Comparison of ENCODE assay signal across 29 cellular contexts in the genomic region with DNA sequence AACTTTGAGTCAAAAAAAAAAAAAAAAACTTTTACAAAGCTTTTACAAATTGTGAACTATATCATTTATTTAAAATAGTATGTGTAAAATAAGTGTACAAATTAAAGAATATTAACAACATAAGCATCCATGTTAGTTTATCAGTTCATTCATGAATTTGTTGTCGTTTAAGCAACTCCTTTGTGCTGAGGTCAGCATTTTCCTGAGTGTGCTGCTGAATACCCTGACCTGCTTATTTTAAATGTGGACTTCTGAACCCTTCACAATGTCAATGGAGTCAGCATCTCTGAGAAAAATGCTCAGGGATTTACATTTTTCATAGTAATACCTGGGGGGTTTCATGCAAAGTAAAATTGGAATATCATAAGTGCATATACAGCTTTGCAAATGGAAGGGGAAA.
"Had no signal": no experiment of that assay in that cellular context is flagged by ENCODE, and none has a peak within 500 bp of the region (broad histone marks: within the 10 kb centered on the region; RNA-seq: fewer than 3 reads in every experiment).

No MANE protein-coding gene starts in this region.

- ATAC-seq: activated CD8-positive, alpha-beta T cell treated with anti-CD3 and anti-CD28 coated beads for 36 hours; Panc1 had no signal

- H3K27me3 Mint-ChIP-seq: activated CD8-positive, alpha-beta T cell treated with anti-CD3 and anti-CD28 coated beads for 36 hours; activated naive CD4-positive, alpha-beta T cell treated with anti-CD3 and anti-CD28 coated beads, Interleukin-2, amount 50 U/mL, for 24 hours had no signal

- H3K4me3 ChIP-seq: ascending aorta, cardiac muscle cell, SJSA1 had no signal

- H3K4me1 Mint-ChIP-seq: activated naive CD4-positive, alpha-beta T cell treated with anti-CD3 and anti-CD28 coated beads, Interleukin-2, amount 50 U/mL, for 24 hours; activated naive CD8-positive, alpha-beta T cell treated with anti-CD3 and anti-CD28 coated beads, Interleukin-2, amount 10 ng/mL, durations not matched to agents 7 days and 5 days; central memory CD8-positive, alpha-beta T cell had no signal

- H3K36me3 Mint-ChIP-seq: activated naive CD4-positive, alpha-beta T cell treated with anti-CD3 and anti-CD28 coated beads, Interleukin-2, amount 50 U/mL, for 24 hours; activated naive CD8-positive, alpha-beta T cell treated with anti-CD3 and anti-CD28 coated beads, Interleukin-2, amount 10 ng/mL, durations not matched to agents 7 days and 5 days had no signal

- H3K27me3 ChIP-seq: ascending aorta, cardiac muscle cell, SJSA1 had no signal

- H3K9ac ChIP-seq: SK-N-SH had no signal

- H3K27ac Mint-ChIP-seq: activated CD4-positive, alpha-beta T cell treated with anti-CD3 and anti-CD28 coated beads, Interleukin-2, amount 10 ng/mL, durations not matched to agents 24 days and 14 days; activated CD8-positive, alpha-beta T cell treated with anti-CD3 and anti-CD28 coated beads for 36 hours; activated naive CD4-positive, alpha-beta T cell treated with anti-CD3 and anti-CD28 coated beads, Interleukin-2, amount 50 U/mL, for 24 hours; activated naive CD8-positive, alpha-beta T cell treated with anti-CD3 and anti-CD28 coated beads, Interleukin-2, amount 10 ng/mL, durations not matched to agents 7 days and 5 days; activated T-helper 2 cell treated with anti-CD3 and anti-CD28 coated beads, Interferon-gamma antibody, Interleukin-2, Interleukin-4, amounts not matched to agents 10 μg/mL and 5 μg/mL and 100 μg/mL, durations not matched to agents 14 hours and 24 hours and 36 hours; T-helper 1 cell treated with Interleukin-12 subunit alpha and Interleukin-12 subunit beta and Interleukin-4 antibody, amounts not matched to agents 30 μg/mL and 1 μg/mL, for 36 hours; T-helper 2 cell treated with Interferon-gamma antibody and Interleukin-4, amounts not matched to agents 5 μg/mL and 100 μg/mL, for 36 hours had no signal

- DNase-seq: activated CD4-positive, alpha-beta T cell treated with anti-CD3 and anti-CD28 coated beads, Interleukin-2, amount 10 ng/mL, durations not matched to agents 24 days and 14 days; activated CD4-positive, alpha-beta T cell treated with anti-CD3 and anti-CD28 coated beads, Interleukin-2, amount 50 U/mL, for 4 hours; activated CD8-positive, alpha-beta T cell treated with anti-CD3 and anti-CD28 coated beads for 36 hours; activated gamma-delta T cell; activated naive CD4-positive, alpha-beta T cell treated with Interleukin-2 at 50 U/mL for 16 hours; activated naive CD8-positive, alpha-beta T cell treated with anti-CD3 and anti-CD28 coated beads, Interleukin-2, amount 10 ng/mL, durations not matched to agents 7 days and 5 days; activated T-cell treated with anti-CD3 and anti-CD28 coated beads, Interleukin-2, amount 50 U/mL, for 1 hour; amygdala; NCI-H1048; NCI-H1105 treated with DMSO at 0.1 percent for 48 hours; NCI-H1436; NCI-H1694; NCI-H1930; NCI-H2081 treated with DMSO at 0.1 percent for 48 hours; NCI-H226; NCI-H446 treated with DMSO at 0.1 percent for 48 hours; NCI-H524; NCI-H69; SHP77 treated with DMSO at 0.1 percent for 48 hours; SK-N-SH had no signal

- H3K27ac ChIP-seq: ascending aorta, cardiac muscle cell, SJSA1 had no signal

- H3K4me3 Mint-ChIP-seq: activated CD4-positive, alpha-beta T cell treated with anti-CD3 and anti-CD28 coated beads, Interleukin-2, amount 10 ng/mL, durations not matched to agents 24 days and 14 days; activated CD8-positive, alpha-beta T cell treated with anti-CD3 and anti-CD28 coated beads for 36 hours; activated naive CD4-positive, alpha-beta T cell treated with anti-CD3 and anti-CD28 coated beads, Interleukin-2, amount 50 U/mL, for 24 hours; activated naive CD8-positive, alpha-beta T cell treated with anti-CD3 and anti-CD28 coated beads, Interleukin-2, amount 10 ng/mL, durations not matched to agents 7 days and 5 days; central memory CD8-positive, alpha-beta T cell; T-helper 1 cell treated with Interleukin-12 subunit alpha and Interleukin-12 subunit beta and Interleukin-4 antibody, amounts not matched to agents 30 μg/mL and 1 μg/mL, for 36 hours; T-helper 2 cell treated with Interferon-gamma antibody and Interleukin-4, amounts not matched to agents 5 μg/mL and 100 μg/mL, for 36 hours had no signal

- H3K4me1 ChIP-seq: ascending aorta had no signal

- H3K9me3 Mint-ChIP-seq: activated CD4-positive, alpha-beta T cell treated with anti-CD3 and anti-CD28 coated beads, Interleukin-2, amount 10 ng/mL, durations not matched to agents 24 days and 14 days; activated CD8-positive, alpha-beta T cell treated with anti-CD3 and anti-CD28 coated beads for 36 hours; activated naive CD4-positive, alpha-beta T cell treated with anti-CD3 and anti-CD28 coated beads, Interleukin-2, amount 50 U/mL, for 24 hours; activated naive CD8-positive, alpha-beta T cell treated with anti-CD3 and anti-CD28 coated beads, Interleukin-2, amount 10 ng/mL, durations not matched to agents 7 days and 5 days; activated T-helper 2 cell treated with anti-CD3 and anti-CD28 coated beads, Interferon-gamma antibody, Interleukin-2, Interleukin-4, amounts not matched to agents 10 μg/mL and 5 μg/mL and 100 μg/mL, durations not matched to agents 14 hours and 24 hours and 36 hours; central memory CD8-positive, alpha-beta T cell; T-helper 1 cell treated with Interleukin-12 subunit alpha and Interleukin-12 subunit beta and Interleukin-4 antibody, amounts not matched to agents 30 μg/mL and 1 μg/mL, for 36 hours; T-helper 2 cell treated with Interferon-gamma antibody and Interleukin-4, amounts not matched to agents 5 μg/mL and 100 μg/mL, for 36 hours had no signal

- H3K4me2 ChIP-seq: SK-N-SH had no signal

- H3K36me3 ChIP-seq: ascending aorta, cardiac muscle cell, SJSA1 had no signal
